27 cellular contexts compared by ENCODE assay signal in genomic region chr4:26613735-26614134, GRCh38.
"Had no signal": no experiment of that assay in that cellular context is flagged by ENCODE, and none has a peak within 500 bp of the region (broad histone marks: within the 10 kb centered on the region; RNA-seq: fewer than 3 reads in every experiment).

No MANE protein-coding gene starts in this region.

- H3K4me1 ChIP-seq: body of pancreas, foreskin keratinocyte, parathyroid adenoma, psoas muscle, uterus had no signal

- H3K9me3 ChIP-seq: body of pancreas, heart right ventricle, left lung, psoas muscle, sigmoid colon, uterus had no signal

- ATAC-seq: activated CD4-positive, alpha-beta T cell treated with anti-CD3 and anti-CD28 coated beads for 36 hours; activated CD8-positive, alpha-beta T cell treated with anti-CD3 and anti-CD28 coated beads, Interleukin-2, amount 10 ng/mL, durations not matched to agents 7 days and 5 days; activated T-cell treated with anti-CD3 and anti-CD28 coated beads, Interleukin-2, amount 50 U/mL, for 72 hours; body of pancreas; foreskin keratinocyte; heart right ventricle; left lung; psoas muscle; stimulated activated memory B cell treated with anti-CD40 and anti-IgM and Interleukin-4, amounts not matched to agents 10 μg/mL and 1 μg/mL and 100 μg/mL, for 72 hours; stimulated activated naive CD8-positive, alpha-beta T cell treated with anti-CD3 and anti-CD28 coated beads, Interleukin-15, amount 100 ng/mL, for 72 hours had no signal

- DNase-seq: activated CD4-positive, alpha-beta T cell treated with anti-CD3 and anti-CD28 coated beads for 36 hours; activated CD4-positive, CD25-positive, alpha-beta regulatory T cell; activated CD8-positive, alpha-beta T cell treated with anti-CD3 and anti-CD28 coated beads, Interleukin-2, amount 10 ng/mL, durations not matched to agents 7 days and 5 days; activated naive CD4-positive, alpha-beta T cell; activated T-cell treated with anti-CD3 and anti-CD28 coated beads for 4 hours; activated T-cell treated with anti-CD3 and anti-CD28 coated beads, Interleukin-2, amount 50 U/mL, for 72 hours; aorta; body of pancreas; dorsolateral prefrontal cortex; effector memory CD4-positive, alpha-beta T cell; foreskin keratinocyte; heart right ventricle; left lung; nucleus accumbens; psoas muscle; sigmoid colon; small intestine; stimulated activated CD4-positive, alpha-beta T cell treated with anti-CD3 and anti-CD28 coated beads, Interleukin-1b, Interleukin-23, amount 100 ng/mL, for 48 hours; stimulated activated CD4-positive, alpha-beta T cell treated with anti-CD3 and anti-CD28 coated beads, Interleukin-4, amount 100 ng/mL, for 4 hours; stimulated activated CD8-positive, alpha-beta memory T cell treated with anti-CD3 and anti-CD28 coated beads, Interleukin-4, amount 100 ng/mL, for 48 hours; stimulated activated naive CD8-positive, alpha-beta T cell treated with anti-CD3 and anti-CD28 coated beads, Interleukin-15, amount 100 ng/mL, for 72 hours; substantia nigra; uterus had no signal

- H3K27me3 ChIP-seq: body of pancreas, cardiac muscle cell, dorsolateral prefrontal cortex, foreskin keratinocyte, heart right ventricle, left lung, sigmoid colon, uterus had no signal

- H3K4me3 ChIP-seq: body of pancreas, cardiac muscle cell, coronary artery, dorsolateral prefrontal cortex, heart right ventricle, left lung, psoas muscle, sigmoid colon, uterus had no signal

- H3K27ac ChIP-seq: body of pancreas, cardiac muscle cell, coronary artery, dorsolateral prefrontal cortex, foreskin keratinocyte, heart right ventricle, left lung, parathyroid adenoma, psoas muscle, sigmoid colon, uterus had no signal

- H3K36me3 ChIP-seq: cardiac muscle cell, left lung, sigmoid colon, uterus had no signal

- H3K79me2 ChIP-seq: parathyroid adenoma had no signal

- H3K9ac ChIP-seq: parathyroid adenoma had no signal

- H2AFZ ChIP-seq: parathyroid adenoma had no signal
